In the genomic region with DNA sequence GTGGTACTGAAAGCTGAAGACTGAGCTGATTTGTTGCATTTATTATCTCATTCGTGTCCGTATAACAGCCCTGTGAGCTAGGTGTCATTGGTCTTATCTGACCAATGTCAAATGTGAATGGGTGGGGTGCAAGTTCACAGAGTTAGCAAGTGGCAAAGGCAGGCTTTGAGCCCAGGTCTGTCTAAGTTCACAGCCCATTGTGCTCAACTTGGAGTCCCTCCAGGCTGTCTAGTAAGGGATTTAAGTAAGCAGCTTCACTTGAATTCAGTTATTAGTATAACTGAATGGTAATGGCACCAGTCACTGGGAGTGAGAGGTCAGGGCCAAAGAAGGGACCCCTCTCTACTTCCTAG, we compare ENCODE assay signal across 24 cellular contexts. TPM values are rescaled to one million over a fixed set of nuclear protein-coding genes. Genes with fewer than 3 reads are reported as not detected.
DNase-seq lines count a peak whose midpoint lies in the region; ATAC-seq and TF ChIP-seq lines count a peak whose summit lies in the region.
"Had no signal": no experiment of that assay in that cellular context is flagged by ENCODE, and none has a peak within 500 bp of the region (broad histone marks: within the 10 kb centered on the region; RNA-seq: fewer than 3 reads in every experiment).

No MANE protein-coding gene starts in this region.

- no peaks in the 10 kb centered on the region for H3K36me3 Mint-ChIP-seq in chondrocyte (ENCODE audit: low read depth)
- H3K36me3 Mint-ChIP-seq in activated CD8-positive, alpha-beta T cell treated with anti-CD3 and anti-CD28 coated beads, Interleukin-2, amount 10 ng/mL, durations not matched to agents 7 days and 5 days (ENCODE audit: low read depth) = no peaks in the 10 kb centered on the region
- H3K36me3 Mint-ChIP-seq: brain had no signal

- H3K4me1 ChIP-seq in left lung (peaks cover 0 to 4% of the 10 kb centered on the region in 2 donors), sigmoid colon (peaks cover 0 to 26% (median 23%) of the 10 kb centered on the region in 4 donors)

- no peaks in the 10 kb centered on the region for H3K9me3 Mint-ChIP-seq in chondrocyte (ENCODE audit: low read depth)
- no peaks in the 10 kb centered on the region for H3K9me3 Mint-ChIP-seq in activated CD8-positive, alpha-beta T cell treated with anti-CD3 and anti-CD28 coated beads, Interleukin-2, amount 10 ng/mL, durations not matched to agents 7 days and 5 days (ENCODE audit: insufficient read depth)
- H3K9me3 Mint-ChIP-seq: activated naive CD8-positive, alpha-beta T cell treated with anti-CD3 and anti-CD28 coated beads, Interleukin-2, amount 50 U/mL, for 24 hours; brain; endodermal cell; T-helper 1 cell treated with Interleukin-12 subunit alpha and Interleukin-12 subunit beta and Interleukin-4 antibody, amounts not matched to agents 30 μg/mL and 1 μg/mL, for 36 hours had no signal

- POLR2A ChIA-PET in activated CD8-positive, alpha-beta T cell treated with anti-CD3 and anti-CD28 coated beads, Interleukin-2, amount 10 ng/mL, durations not matched to agents 7 days and 5 days (lab: Charles Lee) = no interaction called here

- no peak for TF ChIP-seq EP300 in sigmoid colon (IDR thresholded peaks at IDR 0.05)

- H3K27me3 ChIP-seq in left lung (no peaks in the 10 kb centered on the region), sigmoid colon (no peaks in the 10 kb centered on the region)
- H3K27me3 ChIP-seq: BLaER1 treated with 17β-estradiol and CSF1 and Interleukin-3, amounts not matched to agents 10 nM and 100 nM had no signal

- CTCF ChIA-PET in activated CD8-positive, alpha-beta T cell treated with anti-CD3 and anti-CD28 coated beads, Interleukin-2, amount 10 ng/mL, durations not matched to agents 7 days and 5 days (lab: Charles Lee) = interaction anchor here (1.0 to 1.3 kb wide), 3 partner anchors 11 to 44 kb away, joined by 3 to 4 read pairs (median 3); no protein-coding TSS in a partner anchor

- intact Hi-C loops in left lung (cut with DNase I) (no loop called here), sigmoid colon (cut with DNase I) (no loop called here)

- no peak for TF ChIP-seq POLR2A in sigmoid colon (IDR thresholded peaks at IDR 0.05)

- peak; percentile 12 for ATAC-seq in left lung
- no peak for ATAC-seq in activated CD8-positive, alpha-beta T cell treated with anti-CD3 and anti-CD28 coated beads, Interleukin-2, amount 10 ng/mL, durations not matched to agents 7 days and 5 days
- ATAC-seq: activated naive CD8-positive, alpha-beta T cell treated with anti-CD3 and anti-CD28 coated beads, Interleukin-2, amount 50 U/mL, for 24 hours had no signal

- no peak overlapping the region for H3K4me3 Mint-ChIP-seq in chondrocyte (ENCODE audit: unreplicated experiment)
- H3K4me3 Mint-ChIP-seq in activated CD8-positive, alpha-beta T cell treated with anti-CD3 and anti-CD28 coated beads, Interleukin-2, amount 10 ng/mL, durations not matched to agents 7 days and 5 days = no peak overlapping the region
- H3K4me3 Mint-ChIP-seq: activated naive CD8-positive, alpha-beta T cell treated with anti-CD3 and anti-CD28 coated beads, Interleukin-2, amount 50 U/mL, for 24 hours; brain; endodermal cell; T-helper 1 cell treated with Interleukin-12 subunit alpha and Interleukin-12 subunit beta and Interleukin-4 antibody, amounts not matched to agents 30 μg/mL and 1 μg/mL, for 36 hours had no signal

- 50 to 56% methylated on average over 2 of the region's 2 CpGs for WGBS in sigmoid colon, 2 donors

- DNase-seq in HUDEP-2 (lab: John Stamatoyannopoulos, UW; ENCODE audit: unreplicated experiment in 76 of 76) = peak in 69 of 76 experiments; percentile 5 to 83 (median 49)
- no peak for DNase-seq in chondrocyte (ENCODE audit: low spot score)
- DNase-seq in left lung = no peak
- DNase-seq in sigmoid colon = no peak
- no peak for DNase-seq in activated CD8-positive, alpha-beta T cell treated with anti-CD3 and anti-CD28 coated beads, Interleukin-2, amount 10 ng/mL, durations not matched to agents 7 days and 5 days
- DNase-seq in superior temporal gyrus (ENCODE audit: extremely low spot score) = no peak
- no peak for DNase-seq in NCI-H1694 (lab: John Stamatoyannopoulos, UW)
- no peak for DNase-seq in activated gamma-delta T cell (lab: John Stamatoyannopoulos, UW)
- DNase-seq: activated CD8-positive, alpha-beta memory T cell treated with anti-CD3 and anti-CD28 coated beads, Interleukin-2, amount 50 U/mL, for 48 hours; activated effector memory CD4-positive, alpha-beta T cell treated with anti-CD3 and anti-CD28 coated beads, Interleukin-2, amount 50 U/mL, for 16 hours; activated naive CD8-positive, alpha-beta T cell treated with anti-CD3 and anti-CD28 coated beads, Interleukin-2, amount 50 U/mL, for 24 hours; Calu3; cortex of kidney; endodermal cell; MM.1S; NCI-H1436; NCI-H510A had no signal

- H3K36me3 ChIP-seq in left lung (peaks cover 0 to 27% of the 10 kb centered on the region in 2 donors), sigmoid colon (peaks cover 7 to 58% (median 31%) of the 10 kb centered on the region in 4 donors)
- H3K36me3 ChIP-seq: BLaER1 treated with 17β-estradiol and CSF1 and Interleukin-3, amounts not matched to agents 10 nM and 100 nM; WERI-Rb-1 had no signal

- peaks cover 15% of the 10 kb centered on the region for H3K4me1 Mint-ChIP-seq in chondrocyte (ENCODE audit: low read depth)
- no peaks in the 10 kb centered on the region for H3K4me1 Mint-ChIP-seq in activated CD8-positive, alpha-beta T cell treated with anti-CD3 and anti-CD28 coated beads, Interleukin-2, amount 10 ng/mL, durations not matched to agents 7 days and 5 days (ENCODE audit: low read depth)
- H3K4me1 Mint-ChIP-seq: activated naive CD8-positive, alpha-beta T cell treated with anti-CD3 and anti-CD28 coated beads, Interleukin-2, amount 50 U/mL, for 24 hours; brain had no signal

- H3K27me3 Mint-ChIP-seq in chondrocyte (ENCODE audit: low read depth) = no peaks in the 10 kb centered on the region
- peaks cover 23% of the 10 kb centered on the region for H3K27me3 Mint-ChIP-seq in activated CD8-positive, alpha-beta T cell treated with anti-CD3 and anti-CD28 coated beads, Interleukin-2, amount 10 ng/mL, durations not matched to agents 7 days and 5 days (ENCODE audit: low read depth)

- H3K27ac Mint-ChIP-seq in chondrocyte (ENCODE audit: unreplicated experiment) = peak overlapping the region; percentile 50
- no peak overlapping the region for H3K27ac Mint-ChIP-seq in activated CD8-positive, alpha-beta T cell treated with anti-CD3 and anti-CD28 coated beads, Interleukin-2, amount 10 ng/mL, durations not matched to agents 7 days and 5 days
- H3K27ac Mint-ChIP-seq: activated naive CD8-positive, alpha-beta T cell treated with anti-CD3 and anti-CD28 coated beads, Interleukin-2, amount 50 U/mL, for 24 hours; endodermal cell; T-helper 1 cell treated with Interleukin-12 subunit alpha and Interleukin-12 subunit beta and Interleukin-4 antibody, amounts not matched to agents 30 μg/mL and 1 μg/mL, for 36 hours had no signal

- H3K27ac ChIP-seq in left lung (no peak overlapping the region), sigmoid colon (peak overlapping the region in 3 of 4 donors; percentile 70 to 81 (median 78))
- H3K27ac ChIP-seq: BLaER1 treated with 17β-estradiol and CSF1 and Interleukin-3, amounts not matched to agents 10 nM and 100 nM; WERI-Rb-1 had no signal

- H3K9me3 ChIP-seq in left lung (no peaks in the 10 kb centered on the region), sigmoid colon (no peaks in the 10 kb centered on the region)
- H3K9me3 ChIP-seq: BLaER1 treated with 17β-estradiol and CSF1 and Interleukin-3, amounts not matched to agents 10 nM and 100 nM had no signal

- H3K4me3 ChIP-seq in left lung (no peak overlapping the region), sigmoid colon (no peak overlapping the region)
- H3K4me3 ChIP-seq: BLaER1 treated with 17β-estradiol and CSF1 and Interleukin-3, amounts not matched to agents 10 nM and 100 nM had no signal

- TF ChIP-seq CTCF in chondrocyte (IDR thresholded peaks at IDR 0.05) (no peak), left lung (IDR thresholded peaks at IDR 0.05) (no peak), sigmoid colon (IDR thresholded peaks at IDR 0.05) (no peak)

RNA-seq across cellular contexts. Expression of gene C1S, which starts 8.5 kb away (rescaled TPM):
- total RNA-seq in chondrocyte (20.8 to 24.2 TPM (median 22.8 TPM) in 3 replicates), left lung (100 to 1,000 TPM; 302 to 326 TPM), sigmoid colon (100 to 1,000 TPM; 420 to 622 (median 463) TPM)
- polyA plus RNA-seq in sigmoid colon = 100 to 1,000 TPM in 1 of 3 donors, 10 to 100 TPM in 2; 15.5 to 244 (median 52.9) TPM
- total RNA-seq in activated CD8-positive, alpha-beta T cell treated with anti-CD3 and anti-CD28 coated beads, Interleukin-2, amount 10 ng/mL, durations not matched to agents 7 days and 5 days = under 1 TPM; 0.50 to 0.90 TPM

RNA-seq across cellular contexts. Expression of gene C1R, which starts 23.3 kb away (rescaled TPM):
- 19.7 to 21.9 TPM (median 19.8 TPM) in 3 replicates for total RNA-seq in chondrocyte
- 100 to 1,000 TPM; 403 to 693 TPM for total RNA-seq in left lung
- total RNA-seq in sigmoid colon = 100 to 1,000 TPM; 328 to 493 (median 467) TPM
- 100 to 1,000 TPM in 1 of 3 donors, 10 to 100 TPM in 2; 23.8 to 257 (median 54.1) TPM for polyA plus RNA-seq in sigmoid colon
- total RNA-seq in activated CD8-positive, alpha-beta T cell treated with anti-CD3 and anti-CD28 coated beads, Interleukin-2, amount 10 ng/mL, durations not matched to agents 7 days and 5 days = 1 to 10 TPM; 3.6 to 3.7 TPM

RNA-seq across cellular contexts. Expression of gene C1RL, which starts 40.0 kb away (rescaled TPM):
- total RNA-seq in chondrocyte = 20.3 to 21.0 TPM (median 20.4 TPM) in 3 replicates
- 10 to 100 TPM; 65.9 to 72.7 TPM for total RNA-seq in left lung
- 10 to 100 TPM; 44.2 to 82.6 (median 65.3) TPM for total RNA-seq in sigmoid colon
- 10 to 100 TPM in 2 of 3 donors, 1 to 10 TPM in 1; 9.9 to 45.5 (median 12.0) TPM for polyA plus RNA-seq in sigmoid colon
- 10 to 100 TPM; 21.5 to 23.3 TPM for total RNA-seq in activated CD8-positive, alpha-beta T cell treated with anti-CD3 and anti-CD28 coated beads, Interleukin-2, amount 10 ng/mL, durations not matched to agents 7 days and 5 days

RNA-seq across cellular contexts. Expression of gene LPCAT3, which starts 50.7 kb away (rescaled TPM):
- total RNA-seq in chondrocyte (18.8 to 22.1 TPM (median 19.4 TPM) in 3 replicates), left lung (100 to 1,000 TPM in 1 of 2 donors, 10 to 100 TPM in 1; 74.5 to 108 TPM), sigmoid colon (10 to 100 TPM; 18.6 to 27.0 (median 25.4) TPM)
- polyA plus RNA-seq in sigmoid colon = 10 to 100 TPM in 2 of 3 donors, 1 to 10 TPM in 1; 7.8 to 47.9 (median 16.9) TPM
- total RNA-seq in activated CD8-positive, alpha-beta T cell treated with anti-CD3 and anti-CD28 coated beads, Interleukin-2, amount 10 ng/mL, durations not matched to agents 7 days and 5 days = 10 to 100 TPM; 37.3 to 40.3 TPM

RNA-seq across cellular contexts. Expression of gene RBP5, which starts 59.7 kb away (rescaled TPM):
- not detected in 3 replicates for total RNA-seq in chondrocyte
- 1 to 10 TPM; 1.2 to 2.3 TPM for total RNA-seq in left lung
- total RNA-seq in sigmoid colon = under 1 TPM in 1 of 4 donors, not detected in 3; 0.71 TPM
- 10 to 100 TPM in 1 of 3 donors, 1 to 10 TPM in 2; 3.7 to 30.9 (median 4.2) TPM for polyA plus RNA-seq in sigmoid colon
- under 1 TPM; 0.29 to 0.42 TPM for total RNA-seq in activated CD8-positive, alpha-beta T cell treated with anti-CD3 and anti-CD28 coated beads, Interleukin-2, amount 10 ng/mL, durations not matched to agents 7 days and 5 days
- total RNA-seq: fibroblast of lung, mononuclear cell, SK-MEL-5 had no signal
- polyA plus RNA-seq: fibroblast of lung had no signal

Comparison
In these comparisons a context has a peak if more than half of its experiments do, and no peak if none do; other contexts are left out.
1. DNase-seq: peak in HUDEP-2 (69 of 76); none in chondrocyte (single experiment), left lung (0 of 2), sigmoid colon (single experiment), activated CD8-positive, alpha-beta T cell treated with anti-CD3 and anti-CD28 coated beads, Interleukin-2, amount 10 ng/mL, durations not matched to agents 7 days and 5 days (single experiment), superior temporal gyrus (single experiment), NCI-H1694 (single experiment) and activated gamma-delta T cell (single experiment).
2. H3K27ac ChIP-seq: peak in sigmoid colon (3 of 4); none in left lung (0 of 2).
3. RNA of gene C1S, which starts 8.5 kb away (total RNA-seq): 420 to 622 TPM in sigmoid colon and 302 to 326 TPM in left lung; 20.8 to 24.2 TPM in chondrocyte and 0.50 to 0.90 TPM in activated CD8-positive, alpha-beta T cell treated with anti-CD3 and anti-CD28 coated beads, Interleukin-2, amount 10 ng/mL, durations not matched to agents 7 days and 5 days; every median in the first group is over 10 times any median in the second.
4. RNA of gene C1R, which starts 23.3 kb away (total RNA-seq): 403 to 693 TPM in left lung and 328 to 493 TPM in sigmoid colon; 19.7 to 21.9 TPM in chondrocyte and 3.6 to 3.7 TPM in activated CD8-positive, alpha-beta T cell treated with anti-CD3 and anti-CD28 coated beads, Interleukin-2, amount 10 ng/mL, durations not matched to agents 7 days and 5 days; every median in the first group is over 10 times any median in the second.